1 cellular context compared by ENCODE assay signal in genomic region chr14:37565550-37565949, GRCh38.
TF ChIP-seq lines count a peak whose summit lies in the region.

No MANE protein-coding gene starts in this region.

TF ChIP-seq in HepG2, 621 proteins besides CTCF, POLR2A, EP300 and RAD21 (continued from another document):
- TF ChIP-seq ZBTB25 (CRISPR knock-in tag; IDR thresholded peaks at IDR 0.05) (peak; percentile 71; the same call in 1 of the 2 replicates), SMC3 (IDR thresholded peaks at IDR 0.05; ENCODE audit: low read length) (peak; percentile 95), CENPT (CRISPR knock-in tag; IDR thresholded peaks at IDR 0.05; ENCODE audit: low read depth) (no peak), KDM1A (CRISPR knock-in tag; IDR thresholded peaks at IDR 0.05) (no peak), SRSF9 (IDR thresholded peaks at IDR 0.05; ENCODE audit: borderline replicate concordance, insufficient read depth, low read depth, low read length, poor library complexity, severe bottlenecking) (no peak), CBX2 (IDR thresholded peaks at IDR 0.05; ENCODE audit: low read depth, low read length) (no peak), CBX2 (CRISPR knock-in tag; IDR thresholded peaks at IDR 0.05; ENCODE audit: low read depth) (no peak), MED1 (CRISPR knock-in tag; IDR thresholded peaks at IDR 0.05) (peak; percentile 34; the same call in 1 of the 2 replicates), GFI1 (CRISPR knock-in tag; IDR thresholded peaks at IDR 0.05; ENCODE audit: borderline replicate concordance) (no peak), STAG1 (CRISPR knock-in tag; IDR thresholded peaks at IDR 0.05) (peak; percentile 98), IRF2 (CRISPR knock-in tag; IDR thresholded peaks at IDR 0.05) (peak; percentile 60; the same call in 1 of the 2 replicates), ZNF136 (CRISPR knock-in tag; IDR thresholded peaks at IDR 0.05; ENCODE audit: low read depth) (no peak), ZNF510 (CRISPR knock-in tag; IDR thresholded peaks at IDR 0.05; ENCODE audit: low read depth) (no peak), ZKSCAN8 (CRISPR knock-in tag; IDR thresholded peaks at IDR 0.05; ENCODE audit: borderline replicate concordance) (0 out of 2 replicates have a peak, but pooled peaks have one; percentile 44), AKNA (CRISPR knock-in tag; IDR thresholded peaks at IDR 0.05; ENCODE audit: borderline replicate concordance) (0 out of 2 replicates have a peak, but pooled peaks have one; percentile 21), PCBP1 (IDR thresholded peaks at IDR 0.05; ENCODE audit: borderline replicate concordance, low read depth, low read length) (no peak), ARNTL (CRISPR knock-in tag; IDR thresholded peaks at IDR 0.05) (no peak), KDM6A (CRISPR knock-in tag; IDR thresholded peaks at IDR 0.05; ENCODE audit: low read depth) (no peak), SNAI1 (CRISPR knock-in tag; IDR thresholded peaks at IDR 0.05; ENCODE audit: borderline replicate concordance) (no peak), MYPOP (CRISPR knock-in tag; IDR thresholded peaks at IDR 0.05) (no peak), ZXDC (CRISPR knock-in tag; IDR thresholded peaks at IDR 0.05) (no peak), ISX (CRISPR knock-in tag; conservative IDR thresholded peaks at IDR 0.05) (0 out of 2 replicates have a peak, but pooled peaks have one; percentile 2)
